ENCODE assay signal across 8 cellular contexts in the genomic region with DNA sequence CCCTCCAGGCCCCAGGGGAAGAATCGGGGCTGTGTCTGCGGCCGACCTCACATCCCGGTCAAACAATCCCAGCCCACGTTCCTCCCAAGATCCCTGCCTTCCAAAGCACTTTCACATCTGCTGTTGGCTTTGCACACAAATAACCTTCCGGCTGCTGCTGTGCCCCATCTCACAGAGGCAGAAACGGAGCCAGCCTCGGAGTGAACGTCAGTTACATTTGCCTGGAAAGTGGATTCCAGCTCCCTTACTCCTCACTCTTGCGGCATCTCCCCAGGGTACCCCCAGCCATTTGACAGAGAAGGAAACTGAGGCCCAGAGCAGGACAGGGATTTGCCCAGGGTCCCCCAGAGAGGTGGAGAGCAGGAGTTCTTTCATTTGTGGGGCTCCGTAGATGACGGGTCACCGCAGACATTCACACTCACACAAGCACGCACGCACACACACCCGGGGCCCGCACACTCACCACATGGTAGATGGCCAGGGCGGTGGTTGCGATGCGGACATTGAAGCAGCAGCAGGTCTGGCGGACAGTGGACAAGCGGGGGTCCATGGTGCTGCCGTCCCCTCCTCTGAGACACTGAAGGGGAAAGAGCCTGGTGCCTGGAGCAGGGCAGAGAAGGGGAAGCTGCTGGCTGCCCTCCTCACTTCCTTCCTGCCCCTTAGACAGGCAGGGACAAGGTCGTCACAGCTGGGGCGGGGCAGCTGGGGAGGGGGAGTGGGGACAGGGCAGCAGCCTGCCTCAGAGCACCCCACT. TPM values are rescaled to one million over a fixed set of nuclear protein-coding genes. Genes with fewer than 3 reads are reported as not detected.
DNase-seq lines count a peak whose midpoint lies in the region; ATAC-seq and TF ChIP-seq lines count a peak whose summit lies in the region.

A gene with protein sequence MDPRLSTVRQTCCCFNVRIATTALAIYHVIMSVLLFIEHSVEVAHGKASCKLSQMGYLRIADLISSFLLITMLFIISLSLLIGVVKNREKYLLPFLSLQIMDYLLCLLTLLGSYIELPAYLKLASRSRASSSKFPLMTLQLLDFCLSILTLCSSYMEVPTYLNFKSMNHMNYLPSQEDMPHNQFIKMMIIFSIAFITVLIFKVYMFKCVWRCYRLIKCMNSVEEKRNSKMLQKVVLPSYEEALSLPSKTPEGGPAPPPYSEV (minus strand): TSS at position 579 of the 754 bp plus-strand sequence. CDS start 29 bp downstream, at position 550.

- POLR2A ChIA-PET in OCI-LY7 (lab: Charles Lee) = interaction anchor here (0.5 to 3.7 kb wide), 7 partner anchors 8 to 1925 kb away, joined by 3 to 55 read pairs (median 5); no protein-coding TSS in a partner anchor

- peak; percentile 48 to 79 (median 69) for ATAC-seq in heart left ventricle
- no peak for ATAC-seq in GM18907 (IDR thresholded peaks at IDR 0.05; ENCODE audit: unreplicated experiment)
- ATAC-seq in GM18861 (IDR thresholded peaks at IDR 0.05; ENCODE audit: unreplicated experiment) = no peak

- intact Hi-C loops in OCI-LY7 (cut with micrococcal nuclease; ENCODE audit: unreplicated experiment) = no loop called here
- intact Hi-C loops in activated naive CD4-positive, alpha-beta T cell treated with anti-CD3 and anti-CD28 coated beads for 36 hours (cut with micrococcal nuclease) = loop anchor here (5.0 kb wide), 2 partner anchors 310 to 1175 kb away; a partner anchor contains a TSS
- intact Hi-C loops in heart left ventricle (cut with DNase I) = no loop called here

- peaks cover 0 to 9% (median 0%) of the 10 kb centered on the region in 9 donors for H3K27me3 ChIP-seq in heart left ventricle

- no peaks in the 10 kb centered on the region for H3K9me3 Mint-ChIP-seq in activated naive CD4-positive, alpha-beta T cell treated with anti-CD3 and anti-CD28 coated beads for 36 hours

- peak in 1 of 2 donors; percentile 17 for TF ChIP-seq POLR2A in heart left ventricle (IDR thresholded peaks at IDR 0.05)

- peak; percentile 81 for DNase-seq in CD1c-positive myeloid dendritic cell (ENCODE audit: extremely low spot score)
- DNase-seq in OCI-LY7 (ENCODE audit: low spot score) = peak; percentile 58
- DNase-seq in activated naive CD4-positive, alpha-beta T cell treated with anti-CD3 and anti-CD28 coated beads for 36 hours = peak; percentile 70
- peak; percentile 57 to 89 (median 70) for DNase-seq in heart left ventricle
- peak; percentile 71 for DNase-seq in stimulated activated CD4-positive, alpha-beta T cell treated with anti-CD3 and anti-CD28 coated beads, Interleukin-15, amount 100 ng/mL, for 24 hours
- no peak for DNase-seq in cerebellar cortex (ENCODE audit: low spot score)

- peaks cover 22% of the 10 kb centered on the region for H3K36me3 Mint-ChIP-seq in activated naive CD4-positive, alpha-beta T cell treated with anti-CD3 and anti-CD28 coated beads for 36 hours (ENCODE audit: low read depth)

- H3K4me1 ChIP-seq in OCI-LY7 (ENCODE audit: insufficient read depth, low read length, poor library complexity, severe bottlenecking) (peaks cover 99% of the 10 kb centered on the region), heart left ventricle (peaks cover 0 to 85% (median 16%) of the 10 kb centered on the region in 12 donors)

- H3K79me2 ChIP-seq in OCI-LY7 (ENCODE audit: insufficient read depth, low read depth, low read length) = peaks cover 2% of the 10 kb centered on the region; the same call in 1 of the 2 replicates

- CTCF ChIA-PET in OCI-LY7 (lab: Charles Lee; ENCODE audit: unreplicated experiment) = interaction anchor here (0.7 to 1.8 kb wide), 4 partner anchors 13 to 27 kb away, joined by 4 to 5 read pairs (median 4); no protein-coding TSS in a partner anchor
- CTCF ChIA-PET in activated naive CD4-positive, alpha-beta T cell treated with anti-CD3 and anti-CD28 coated beads for 36 hours (lab: Charles Lee) = interaction anchor here (0.6 to 3.4 kb wide), 7 partner anchors 9 to 38 kb away, joined by 3 to 24 read pairs (median 11); no protein-coding TSS in a partner anchor

- H3K27ac Mint-ChIP-seq in activated naive CD4-positive, alpha-beta T cell treated with anti-CD3 and anti-CD28 coated beads for 36 hours = peak within 1 kb of the TSS; percentile 100

- no peaks in the 10 kb centered on the region for H3K36me3 ChIP-seq in OCI-LY7 (ENCODE audit: insufficient read depth, low read length)
- H3K36me3 ChIP-seq in heart left ventricle = peaks cover 0 to 13% (median 0%) of the 10 kb centered on the region in 9 donors

- peak within 1 kb of the TSS; percentile 99 for H3K27ac ChIP-seq in OCI-LY7 (ENCODE audit: low read depth, low read length, poor library complexity, severe bottlenecking)
- peak within 1 kb of the TSS; percentile 15 to 95 (median 58) for H3K27ac ChIP-seq in heart left ventricle

- H3K4me2 ChIP-seq in OCI-LY7 (ENCODE audit: low read length) = peak within 1 kb of the TSS; percentile 91

- BruUV-seq in OCI-LY7 (replicated peaks; lab: Mats Ljungman, UMichigan) = TSS peak; percentile 71

- H3K9me2 ChIP-seq in OCI-LY7 (ENCODE audit: insufficient read depth, low read length) = no peaks in the 10 kb centered on the region

- peaks cover 76% of the 10 kb centered on the region for H3K4me1 Mint-ChIP-seq in activated naive CD4-positive, alpha-beta T cell treated with anti-CD3 and anti-CD28 coated beads for 36 hours (ENCODE audit: low read depth)

- TF ChIP-seq CTCF in OCI-LY7 (conservative IDR thresholded peaks at IDR 0.05; ENCODE audit: low read length) (no peak), heart left ventricle (IDR thresholded peaks at IDR 0.05) (no peak)

- H2AFZ ChIP-seq in OCI-LY7 (ENCODE audit: low read length) = no peak within 1 kb of the TSS

- peak within 1 kb of the TSS; percentile 98 for H3K4me3 Mint-ChIP-seq in activated naive CD4-positive, alpha-beta T cell treated with anti-CD3 and anti-CD28 coated beads for 36 hours

- peaks cover 9% of the 10 kb centered on the region for H4K20me1 ChIP-seq in OCI-LY7 (ENCODE audit: insufficient read depth, low read length)

- H3K4me3 ChIP-seq in OCI-LY7 (ENCODE audit: low read depth, low read length, poor library complexity, severe bottlenecking) (peak within 1 kb of the TSS; percentile 69), heart left ventricle (peak within 1 kb of the TSS in 10 of 12 donors; percentile 21 to 64 (median 44))

- H3K27me3 Mint-ChIP-seq in activated naive CD4-positive, alpha-beta T cell treated with anti-CD3 and anti-CD28 coated beads for 36 hours (ENCODE audit: low read depth) = no peaks in the 10 kb centered on the region

- 47 to 52% (median 48%) methylated on average over 22 to 25 of the region's 25 CpGs for WGBS in heart left ventricle, 4 donors

- no peaks in the 10 kb centered on the region for H3K9me3 ChIP-seq in OCI-LY7 (ENCODE audit: low read length)
- no peaks in the 10 kb centered on the region for H3K9me3 ChIP-seq in heart left ventricle

RNA-seq across cellular contexts. Expression of the gene that starts here (rescaled TPM):
- 91.2 and 113 TPM in 2 replicates for total RNA-seq in OCI-LY7 (2014; rRNA removed; shearing (Covaris generic))
- total RNA-seq in OCI-LY7 (2022) (137 and 163 TPM in 2 replicates), heart left ventricle (100 to 1,000 TPM in 1 of 9 donors, 10 to 100 TPM in 7, 1 to 10 TPM in 1; 9.4 to 260 (median 14.3) TPM)
- total RNA-seq in activated naive CD4-positive, alpha-beta T cell treated with anti-CD3 and anti-CD28 coated beads for 36 hours = 100 to 1,000 TPM; 205 to 208 TPM
- polyA plus RNA-seq in heart left ventricle = 10 to 100 TPM in 1 of 2 donors, 1 to 10 TPM in 1; 6.9 to 28.7 TPM

Comparison
In these comparisons a context has a peak if more than half of its experiments do, and no peak if none do; other contexts are left out.
1. ATAC-seq: peak in heart left ventricle (4 of 4); none in GM18907 (single experiment) and GM18861 (single experiment).